14 cellular contexts compared by ENCODE assay signal in the genomic region with DNA sequence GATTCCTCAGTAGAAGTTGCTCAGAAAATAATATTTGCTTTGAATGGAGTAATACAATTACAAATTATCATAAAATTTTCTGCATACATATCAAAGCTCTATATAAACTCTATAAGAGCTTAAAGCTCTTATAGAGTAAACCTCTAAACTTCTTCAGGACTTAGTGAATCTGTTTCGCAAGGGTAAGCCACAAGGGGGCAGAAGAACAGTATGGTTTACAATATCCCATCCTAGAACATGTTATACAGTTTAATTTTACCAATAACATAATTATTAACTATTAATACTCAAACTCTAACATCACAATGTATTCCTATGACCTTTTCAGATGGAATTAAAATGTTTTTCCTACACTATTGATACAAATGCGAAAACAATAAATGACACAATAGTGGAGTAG. TPM values are rescaled to one million over a fixed set of nuclear protein-coding genes. Genes with fewer than 3 reads are reported as not detected.
DNase-seq lines count a peak whose midpoint lies in the region; ATAC-seq, FAIRE-seq and TF ChIP-seq lines count a peak whose summit lies in the region.
"Had no signal": no experiment of that assay in that cellular context is flagged by ENCODE, and none has a peak within 500 bp of the region (broad histone marks: within the 10 kb centered on the region; RNA-seq: fewer than 3 reads in every experiment).

No MANE protein-coding gene starts in this region.

- H3K27ac Mint-ChIP-seq in astrocyte (ENCODE audit: unreplicated experiment) (no peak overlapping the region), endothelial cell (ENCODE audit: unreplicated experiment) (no peak overlapping the region)
- H3K27ac Mint-ChIP-seq: activated naive CD4-positive, alpha-beta T cell treated with anti-CD3 and anti-CD28 coated beads, Interleukin-2, amount 50 U/mL, for 72 hours; CD8-positive, alpha-beta memory T cell; naive thymus-derived CD4-positive, alpha-beta T cell had no signal

- H3K4me1 ChIP-seq in astrocyte (ENCODE audit: insufficient read depth, low read length): no peaks in the 10 kb centered on the region
- no peaks in the 10 kb centered on the region for H3K4me1 ChIP-seq in upper lobe of left lung

- no peak overlapping the region for H3K27ac ChIP-seq in astrocyte (ENCODE audit: low read depth, low read length)
- H3K27ac ChIP-seq in upper lobe of left lung: no peak overlapping the region

- no peaks in the 10 kb centered on the region for H3K9me3 Mint-ChIP-seq in astrocyte (ENCODE audit: unreplicated experiment)
- H3K9me3 Mint-ChIP-seq in endothelial cell (ENCODE audit: unreplicated experiment): peaks cover 6% of the 10 kb centered on the region
- H3K9me3 Mint-ChIP-seq: activated naive CD4-positive, alpha-beta T cell treated with anti-CD3 and anti-CD28 coated beads, Interleukin-2, amount 50 U/mL, for 72 hours had no signal

- H3K9me3 ChIP-seq in astrocyte (ENCODE audit: insufficient read depth, low read depth, low read length) (no peaks in the 10 kb centered on the region), upper lobe of left lung (peaks cover 0 to 5% (median 0%) of the 10 kb centered on the region in 4 donors)

- DNase-seq in SHP77 (lab: John Stamatoyannopoulos, UW): peak; percentile 0 to 1
- DNase-seq in SHP77 treated with DMSO at 0.1 percent for 48 hours (lab: John Stamatoyannopoulos, UW): no peak
- no peak for DNase-seq in astrocyte (ENCODE audit: low read depth)
- peak; percentile 12 for DNase-seq in pons (ENCODE audit: low spot score)
- no peak for DNase-seq in upper lobe of left lung
- DNase-seq in effector CD8-positive, alpha-beta T cell (lab: John Stamatoyannopoulos, UW): no peak
- no peak for DNase-seq in endothelial cell (ENCODE audit: low spot score)
- DNase-seq: CD8-positive, alpha-beta memory T cell; naive thymus-derived CD4-positive, alpha-beta T cell had no signal

- H3K4me3 Mint-ChIP-seq in astrocyte (ENCODE audit: unreplicated experiment) (no peak overlapping the region), endothelial cell (ENCODE audit: unreplicated experiment) (no peak overlapping the region)
- H3K4me3 Mint-ChIP-seq: CD8-positive, alpha-beta memory T cell; naive thymus-derived CD4-positive, alpha-beta T cell had no signal

- no peak overlapping the region for H3K4me2 ChIP-seq in astrocyte (ENCODE audit: low read length)

- no peaks in the 10 kb centered on the region for H3K36me3 Mint-ChIP-seq in astrocyte (ENCODE audit: low read depth, unreplicated experiment)
- no peaks in the 10 kb centered on the region for H3K36me3 Mint-ChIP-seq in endothelial cell (ENCODE audit: low read depth, unreplicated experiment)
- H3K36me3 Mint-ChIP-seq: activated naive CD4-positive, alpha-beta T cell treated with anti-CD3 and anti-CD28 coated beads, Interleukin-2, amount 50 U/mL, for 72 hours; CD8-positive, alpha-beta memory T cell; naive thymus-derived CD4-positive, alpha-beta T cell had no signal

- no peaks in the 10 kb centered on the region for H3K4me1 Mint-ChIP-seq in astrocyte (ENCODE audit: low read depth, unreplicated experiment)
- no peaks in the 10 kb centered on the region for H3K4me1 Mint-ChIP-seq in endothelial cell (ENCODE audit: unreplicated experiment)
- H3K4me1 Mint-ChIP-seq: CD8-positive, alpha-beta memory T cell; naive thymus-derived CD4-positive, alpha-beta T cell had no signal

- H3K4me3 ChIP-seq in astrocyte (ENCODE audit: insufficient read depth, low read depth, low read length): no peak overlapping the region
- no peak overlapping the region for H3K4me3 ChIP-seq in upper lobe of left lung

- TF ChIP-seq EP300 in upper lobe of left lung (IDR thresholded peaks at IDR 0.05): no peak

- peak; percentile 26 for TF ChIP-seq CTCF in astrocyte (IDR thresholded peaks at IDR 0.05; ENCODE audit: insufficient read depth, low read depth, low read length)
- TF ChIP-seq CTCF in upper lobe of left lung (IDR thresholded peaks at IDR 0.05): peak in 1 of 6 experiments; percentile 16
- no peak for TF ChIP-seq CTCF in endothelial cell (IDR thresholded peaks at IDR 0.05; ENCODE audit: unreplicated experiment)

- peak; percentile 55 for ATAC-seq in HG03025 (IDR thresholded peaks at IDR 0.05; ENCODE audit: low FRiP score, unreplicated experiment)
- ATAC-seq in upper lobe of left lung (ENCODE audit: low FRiP score in 2 of 2): no peak
- ATAC-seq: activated naive CD4-positive, alpha-beta T cell treated with anti-CD3 and anti-CD28 coated beads, Interleukin-2, amount 50 U/mL, for 72 hours; naive thymus-derived CD4-positive, alpha-beta T cell had no signal

- no peak overlapping the region for H2AFZ ChIP-seq in astrocyte (ENCODE audit: low read depth, low read length)

- H3K27me3 Mint-ChIP-seq in astrocyte (ENCODE audit: low read depth, unreplicated experiment) (no peaks in the 10 kb centered on the region), endothelial cell (ENCODE audit: unreplicated experiment) (peaks cover 2% of the 10 kb centered on the region)
- H3K27me3 Mint-ChIP-seq: CD8-positive, alpha-beta memory T cell; naive thymus-derived CD4-positive, alpha-beta T cell had no signal

- no peaks in the 10 kb centered on the region for H3K36me3 ChIP-seq in astrocyte (ENCODE audit: insufficient read depth, low read length)
- H3K36me3 ChIP-seq in upper lobe of left lung: no peaks in the 10 kb centered on the region

- WGBS in upper lobe of left lung, 2 donors: 43 to 66% methylated on average over 2 of the region's 2 CpGs

- FAIRE-seq in astrocyte (lab: Jason Lieb, UNC): no peak
- FAIRE-seq: HTR-8/SVneo had no signal

- no peaks in the 10 kb centered on the region for H3K79me2 ChIP-seq in astrocyte (ENCODE audit: insufficient read depth, low read length)

- no peaks in the 10 kb centered on the region for H4K20me1 ChIP-seq in astrocyte (ENCODE audit: insufficient read depth, low read length)

- H3K9ac ChIP-seq in astrocyte (ENCODE audit: low read length): no peak overlapping the region

- TF ChIP-seq POLR2A in upper lobe of left lung (IDR thresholded peaks at IDR 0.05): no peak

- no peaks in the 10 kb centered on the region for H3K27me3 ChIP-seq in astrocyte (ENCODE audit: insufficient read depth, low read length)
- H3K27me3 ChIP-seq in upper lobe of left lung: no peaks in the 10 kb centered on the region

RNA-seq across cellular contexts. Expression of gene SPANXN1, which starts 33.8 kb away (rescaled TPM):
- total RNA-seq in astrocyte (not detected in 2 replicates), upper lobe of left lung (not detected), endothelial cell (ENCODE audit: unreplicated experiment) (not detected)
- total RNA-seq: activated naive CD4-positive, alpha-beta T cell treated with anti-CD3 and anti-CD28 coated beads, Interleukin-2, amount 50 U/mL, for 72 hours; CD8-positive, alpha-beta memory T cell; frontal cortex; naive thymus-derived CD4-positive, alpha-beta T cell; T-helper 2 cell treated with Interferon-gamma antibody and Interleukin-4, amounts not matched to agents 100 ng/mL and 5 ng/mL, for 36 hours had no signal

Comparison
In these comparisons a context has a peak if more than half of its experiments do, and no peak if none do; other contexts are left out.
1. DNase-seq: peak in SHP77 (2 of 2) and pons (single experiment); none in SHP77 treated with DMSO at 0.1 percent for 48 hours (single experiment), astrocyte (single experiment), upper lobe of left lung (0 of 2), effector CD8-positive, alpha-beta T cell (single experiment) and endothelial cell (single experiment).